16 cellular contexts compared by ENCODE assay signal in the genomic region with DNA sequence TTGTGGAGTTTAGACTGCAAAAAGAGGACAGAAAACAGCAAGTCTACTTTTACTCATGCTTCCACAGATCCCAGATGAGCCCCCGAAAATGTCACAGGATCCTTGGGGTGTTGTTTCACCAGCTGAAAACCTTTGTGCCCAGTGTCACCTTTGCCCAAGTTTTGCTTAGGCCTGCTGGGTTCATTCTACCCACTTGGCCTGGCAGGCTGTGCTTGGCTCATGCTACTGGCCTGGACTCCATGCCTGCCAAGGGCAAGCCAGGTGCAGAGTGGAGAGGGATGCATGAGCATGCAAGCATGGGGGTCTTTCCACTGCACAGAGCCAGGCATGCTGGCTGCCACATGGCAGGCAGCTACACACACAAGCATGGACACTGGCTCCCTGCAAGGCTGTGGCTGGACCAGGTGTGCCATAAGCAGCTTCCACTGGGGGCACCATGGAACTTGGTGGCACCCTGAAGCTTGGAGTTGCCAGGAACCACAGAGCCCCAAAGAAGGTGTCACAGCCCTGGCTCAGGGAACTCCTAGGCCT.
"Had no signal": no experiment of that assay in that cellular context is flagged by ENCODE, and none has a peak within 500 bp of the region (broad histone marks: within the 10 kb centered on the region; RNA-seq: fewer than 3 reads in every experiment).

No MANE protein-coding gene starts in this region.

- H3K27me3 ChIP-seq: dorsolateral prefrontal cortex, esophagus muscularis mucosa, foreskin keratinocyte, gastroesophageal sphincter, heart left ventricle, hepatocyte, left lung had no signal

- DNase-seq: dermis blood vessel endothelial cell; dorsolateral prefrontal cortex; effector CD4-positive, alpha-beta T cell; effector memory CD4-positive, alpha-beta T cell; foreskin keratinocyte; heart left ventricle; left cardiac atrium; left lung; left ventricle myocardium superior; lower lobe of right lung; mesenchymal stem cell; mucosa of descending colon had no signal

- H3K4me1 ChIP-seq: esophagus muscularis mucosa, foreskin keratinocyte, gastroesophageal sphincter, heart left ventricle, left lung, lower lobe of right lung had no signal

- H3K4me3 ChIP-seq: coronary artery, dorsolateral prefrontal cortex, esophagus muscularis mucosa, gastroesophageal sphincter, heart left ventricle, hepatocyte, left lung, lower lobe of right lung, mucosa of descending colon had no signal

- H3K27ac ChIP-seq: coronary artery, dorsolateral prefrontal cortex, esophagus muscularis mucosa, foreskin keratinocyte, gastroesophageal sphincter, heart left ventricle, hepatocyte, left lung, lower lobe of right lung had no signal

- H3K36me3 ChIP-seq: esophagus muscularis mucosa, gastroesophageal sphincter, heart left ventricle, left lung, lower lobe of right lung had no signal

- H3K79me2 ChIP-seq: hepatocyte had no signal

- H2AFZ ChIP-seq: hepatocyte had no signal

- ATAC-seq: foreskin keratinocyte, gastroesophageal sphincter, left cardiac atrium, left lung, left ventricle myocardium superior, mucosa of descending colon had no signal

- H3K4me2 ChIP-seq: hepatocyte had no signal
